15 cellular contexts compared by ENCODE assay signal in the genomic region with DNA sequence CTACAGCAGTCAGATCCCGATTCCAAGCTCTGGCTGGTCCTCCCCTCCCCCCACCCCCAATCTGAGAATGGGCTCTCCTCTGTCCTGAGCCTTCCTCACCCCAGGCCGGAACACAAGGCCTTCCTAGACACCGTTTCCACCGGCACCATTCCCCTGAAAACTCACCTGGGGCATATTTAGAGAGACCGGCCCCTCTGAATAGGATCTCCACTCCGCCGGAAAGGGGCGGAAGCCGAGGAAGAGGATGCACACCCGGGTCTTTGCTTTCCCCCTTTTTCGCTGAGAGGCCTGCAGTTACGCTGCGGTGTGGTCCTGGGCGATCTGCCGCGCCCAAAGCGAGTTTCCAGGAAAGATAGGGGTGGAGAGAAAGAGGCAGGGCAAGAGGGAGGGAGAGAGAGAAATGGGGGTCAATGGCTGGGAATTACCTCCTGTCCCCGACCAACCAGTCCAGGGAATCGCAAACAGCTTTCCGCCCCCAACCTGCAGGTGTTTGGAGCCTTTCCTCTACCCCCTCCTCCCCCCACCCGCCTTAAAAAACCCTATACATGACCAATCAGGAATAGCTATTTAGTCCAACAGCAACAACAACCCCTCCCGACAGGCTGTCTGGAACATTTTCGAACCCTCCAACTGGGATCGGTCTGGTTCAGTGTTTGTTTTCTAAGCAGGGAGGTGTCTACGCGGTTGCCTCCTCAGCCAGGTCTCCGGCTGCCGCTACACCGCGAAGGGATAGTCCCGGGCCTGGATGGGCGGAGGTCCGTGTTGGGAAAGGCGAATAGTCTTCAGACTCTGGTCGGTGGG. TPM values are rescaled to one million over a fixed set of nuclear protein-coding genes. Genes with fewer than 3 reads are reported as not detected.
DNase-seq lines count a peak whose midpoint lies in the region; ATAC-seq and TF ChIP-seq lines count a peak whose summit lies in the region.
"Had no signal": no experiment of that assay in that cellular context is flagged by ENCODE, and none has a peak within 500 bp of the region (broad histone marks: within the 10 kb centered on the region; RNA-seq: fewer than 3 reads in every experiment).

No MANE protein-coding gene starts in this region.

- H3K27ac ChIP-seq in breast epithelium (peak overlapping the region; percentile 50 to 53), mesodermal cell (ENCODE audit: low read depth, low read length, severe bottlenecking) (no peak overlapping the region), tibial artery (no peak overlapping the region)
- no peak overlapping the region for H3K27ac ChIP-seq in effector memory CD4-positive, alpha-beta T cell (ENCODE audit: insufficient read depth, low read length, poor library complexity, severe bottlenecking)
- H3K27ac ChIP-seq: PC-9, WERI-Rb-1 had no signal

- H3K9me3 Mint-ChIP-seq in MCF 10A (ENCODE audit: unreplicated experiment) (no peaks in the 10 kb centered on the region), type B pancreatic cell (no peaks in the 10 kb centered on the region)
- H3K9me3 Mint-ChIP-seq: activated T-cell treated with anti-CD3 and anti-CD28 coated beads, Interleukin-2, amount 50 U/mL, for 24 hours had no signal

- H3K4me3 ChIP-seq in breast epithelium (peak overlapping the region; percentile 36 to 61 (median 44)), mesodermal cell (ENCODE audit: extremely low read depth, insufficient read depth, low read length, poor library complexity, severe bottlenecking) (peak overlapping the region; percentile 37), tibial artery (peak overlapping the region; percentile 28 to 49)
- H3K4me3 ChIP-seq in effector memory CD4-positive, alpha-beta T cell (ENCODE audit: insufficient read depth, low read depth, low read length, poor library complexity, severe bottlenecking), result peak overlapping the region; percentile 12
- H3K4me3 ChIP-seq: mucosa of descending colon, PC-9, smooth muscle cell had no signal

- H3K4me3 Mint-ChIP-seq in MCF 10A (ENCODE audit: unreplicated experiment) (no peak overlapping the region), type B pancreatic cell (no peak overlapping the region)

- H3K36me3 ChIP-seq in breast epithelium (no peaks in the 10 kb centered on the region), mesodermal cell (ENCODE audit: control insufficient read depth, insufficient read depth, low read length) (no peaks in the 10 kb centered on the region), tibial artery (no peaks in the 10 kb centered on the region)
- no peaks in the 10 kb centered on the region for H3K36me3 ChIP-seq in effector memory CD4-positive, alpha-beta T cell (ENCODE audit: control insufficient read depth, insufficient read depth, low read length)
- H3K36me3 ChIP-seq: WERI-Rb-1 had no signal

- DNase-seq in breast epithelium (ENCODE audit: low spot score in 2 of 2) (no peak), MCF 10A (ENCODE audit: unreplicated experiment) (no peak), tibial artery (peak in 1 of 2 donors; percentile 64), medulla oblongata (ENCODE audit: extremely low spot score) (no peak), type B pancreatic cell (ENCODE audit: extremely low spot score, unreplicated experiment) (no peak)
- no peak for DNase-seq in effector memory CD4-positive, alpha-beta T cell
- DNase-seq: activated T-cell treated with anti-CD3 and anti-CD28 coated beads, Interleukin-2, amount 50 U/mL, for 24 hours; mucosa of descending colon; NCI-H2029 treated with DMSO at 0.1 percent for 48 hours; PC-9; WERI-Rb-1 had no signal

- ATAC-seq in GM21723 (IDR thresholded peaks at IDR 0.05; ENCODE audit: unreplicated experiment), result no peak
- ATAC-seq: mucosa of descending colon had no signal

- POLR2A ChIA-PET in MCF 10A (lab: Yijun Ruan, JAX), result no interaction called here

- 3 to 6% methylated on average over 11 to 13 of the region's 35 CpGs for WGBS in mesodermal cell (ENCODE audit: insufficient coverage in 2 of 2), 2 experiments

- CTCF ChIA-PET in MCF 10A (lab: Yijun Ruan, JAX), result interaction anchor here (0.6 to 0.9 kb wide), 3 partner anchors 22 to 50 kb away, joined by 3 to 4 read pairs (median 3); no protein-coding TSS in a partner anchor

- H3K27me3 Mint-ChIP-seq in MCF 10A (ENCODE audit: insufficient read depth, unreplicated experiment), result peaks cover 44% of the 10 kb centered on the region
- H3K27me3 Mint-ChIP-seq in type B pancreatic cell, result peaks cover 84% of the 10 kb centered on the region

- peaks cover 0 to 14% of the 10 kb centered on the region in 2 donors for H3K4me1 ChIP-seq in breast epithelium
- peaks cover 28% of the 10 kb centered on the region for H3K4me1 ChIP-seq in effector memory CD4-positive, alpha-beta T cell (ENCODE audit: control insufficient read depth, insufficient read depth, low read length, poor library complexity, severe bottlenecking)
- peaks cover 16% of the 10 kb centered on the region for H3K4me1 ChIP-seq in mesodermal cell (ENCODE audit: control insufficient read depth, insufficient read depth, low read length, poor library complexity, severe bottlenecking)
- peaks cover 3 to 42% (median 35%) of the 10 kb centered on the region in 4 donors for H3K4me1 ChIP-seq in tibial artery

- H3K27ac Mint-ChIP-seq in MCF 10A (ENCODE audit: low read depth, unreplicated experiment) (no peak overlapping the region), type B pancreatic cell (no peak overlapping the region)
- H3K27ac Mint-ChIP-seq: activated T-cell treated with anti-CD3 and anti-CD28 coated beads, Interleukin-2, amount 50 U/mL, for 24 hours had no signal

- H3K9me3 ChIP-seq in breast epithelium (no peaks in the 10 kb centered on the region), mesodermal cell (ENCODE audit: control insufficient read depth, low read length) (no peaks in the 10 kb centered on the region), tibial artery (no peaks in the 10 kb centered on the region)
- H3K9me3 ChIP-seq in effector memory CD4-positive, alpha-beta T cell (ENCODE audit: control insufficient read depth, low read length), result no peaks in the 10 kb centered on the region
- H3K9me3 ChIP-seq: mucosa of descending colon had no signal

- TF ChIP-seq CTCF in breast epithelium (IDR thresholded peaks at IDR 0.05) (no peak), MCF 10A (IDR thresholded peaks at IDR 0.05; ENCODE audit: unreplicated experiment) (no peak), tibial artery (IDR thresholded peaks at IDR 0.05) (no peak), type B pancreatic cell (conservative IDR thresholded peaks at IDR 0.05) (no peak)

- no TSS peak for BruUV-seq in MCF 10A (replicated peaks; lab: Mats Ljungman, UMichigan)

- intact Hi-C loops in breast epithelium (cut with DNase I; ENCODE audit: low total_unique reads), result no loop called here
- intact Hi-C loops in MCF 10A (cut with micrococcal nuclease), result no loop called here
- intact Hi-C loops in tibial artery (cut with DNase I; ENCODE audit: low total_unique reads), result no loop called here

- H3K4me1 Mint-ChIP-seq in MCF 10A (ENCODE audit: insufficient read depth, unreplicated experiment) (no peaks in the 10 kb centered on the region), type B pancreatic cell (ENCODE audit: unreplicated experiment) (peaks cover 5% of the 10 kb centered on the region)

- H3K36me3 Mint-ChIP-seq in MCF 10A (ENCODE audit: insufficient read depth, unreplicated experiment), result no peaks in the 10 kb centered on the region
- H3K36me3 Mint-ChIP-seq in type B pancreatic cell, result peaks cover 5% of the 10 kb centered on the region
- H3K36me3 Mint-ChIP-seq: brain had no signal

- no peak for TF ChIP-seq POLR2A in breast epithelium (IDR thresholded peaks at IDR 0.05)

- H3K27me3 ChIP-seq in breast epithelium (peaks cover 11 to 94% of the 10 kb centered on the region in 2 donors), tibial artery (peaks cover 11 to 98% of the 10 kb centered on the region in 2 donors)
- H3K27me3 ChIP-seq in effector memory CD4-positive, alpha-beta T cell (replicated peaks; ENCODE audit: control insufficient read depth, insufficient read depth, low read length, poor library complexity, severe bottlenecking), result peaks cover 79% of the 10 kb centered on the region

RNA-seq across cellular contexts. Expression of a gene that starts 2.8 kb away (rescaled TPM):
- total RNA-seq in breast epithelium, result 1 to 10 TPM; 2.3 to 6.2 (median 5.1) TPM
- not detected in 2 replicates for total RNA-seq in MCF 10A (2022)
- polyA plus RNA-seq in mesodermal cell (2013, experiment 1 of 2), result 10.4 TPM
- polyA plus RNA-seq in mesodermal cell (2013, experiment 2 of 2), result 6.3 TPM
- total RNA-seq in type B pancreatic cell (ENCODE audit: low replicate concordance), result not detected in 2 replicates
- total RNA-seq: PC-9, smooth muscle cell had no signal
- polyA plus RNA-seq: smooth muscle cell had no signal

RNA-seq across cellular contexts. Expression of a gene that starts 39.4 kb away (rescaled TPM):
- total RNA-seq in breast epithelium, result 10 to 100 TPM in 2 of 3 donors, 1 to 10 TPM in 1; 2.2 to 69.4 (median 42.3) TPM
- 17.9 and 19.6 TPM in 2 replicates for total RNA-seq in MCF 10A (2022)
- polyA plus RNA-seq in mesodermal cell (2013, experiment 1 of 2), result not detected
- polyA plus RNA-seq in mesodermal cell (2013, experiment 2 of 2), result not detected
- total RNA-seq in type B pancreatic cell (ENCODE audit: low replicate concordance), result not detected in 2 replicates
- total RNA-seq: smooth muscle cell had no signal
- polyA plus RNA-seq: smooth muscle cell had no signal

Comparison
In these comparisons a context has a peak if more than half of its experiments do, and no peak if none do; other contexts are left out.
1. H3K27ac ChIP-seq: peak in breast epithelium (2 of 2); none in effector memory CD4-positive, alpha-beta T cell (single experiment), mesodermal cell (single experiment) and tibial artery (0 of 2).
2. Peak in every context shown above with its lines, with median percentiles within 50 percentile points of each other: H3K4me3 ChIP-seq.